ENCODE assay signal across 21 cellular contexts in genomic region chr13:47033216-47033615, GRCh38.
A peak's percentile ranks its signal among the peaks of the same experiment; 100 is the strongest.
DNase-seq lines count a peak whose midpoint lies in the region; ATAC-seq, FAIRE-seq and TF ChIP-seq lines count a peak whose summit lies in the region.
"Had no signal": no experiment of that assay in that cellular context is flagged by ENCODE, and none has a peak within 500 bp of the region (broad histone marks: within the 10 kb centered on the region; RNA-seq: fewer than 3 reads in every experiment).

No MANE protein-coding gene starts in this region.

- H3K9me3 ChIP-seq in breast epithelium, result no peaks in the 10 kb centered on the region
- H3K9me3 ChIP-seq in astrocyte (ENCODE audit: insufficient read depth, low read depth, low read length), result no peaks in the 10 kb centered on the region
- no peaks in the 10 kb centered on the region for H3K9me3 ChIP-seq in effector memory CD4-positive, alpha-beta T cell (ENCODE audit: control insufficient read depth, low read length)
- H3K9me3 ChIP-seq: colonic mucosa had no signal

- TF ChIP-seq CTCF in MCF 10A (IDR thresholded peaks at IDR 0.05; ENCODE audit: unreplicated experiment) (no peak), breast epithelium (IDR thresholded peaks at IDR 0.05) (no peak), astrocyte (IDR thresholded peaks at IDR 0.05; ENCODE audit: insufficient read depth, low read depth, low read length) (no peak), foreskin keratinocyte (conservative IDR thresholded peaks at IDR 0.05) (no peak)

- H3K4me3 ChIP-seq in breast epithelium (no peak overlapping the region), astrocyte (ENCODE audit: insufficient read depth, low read depth, low read length) (peak overlapping the region; percentile 50)
- no peak overlapping the region for H3K4me3 ChIP-seq in effector memory CD4-positive, alpha-beta T cell (ENCODE audit: insufficient read depth, low read depth, low read length, poor library complexity, severe bottlenecking)
- H3K4me3 ChIP-seq: colonic mucosa had no signal

- H3K27me3 Mint-ChIP-seq in MCF 10A (ENCODE audit: insufficient read depth, unreplicated experiment) (no peaks in the 10 kb centered on the region), astrocyte (ENCODE audit: low read depth, unreplicated experiment) (no peaks in the 10 kb centered on the region)
- H3K27me3 Mint-ChIP-seq: type B pancreatic cell had no signal

- CTCF ChIA-PET in MCF 10A (lab: Yijun Ruan, JAX), result no interaction called here

- H3K9ac ChIP-seq in astrocyte (ENCODE audit: low read length), result peak overlapping the region; percentile 62

- POLR2A ChIA-PET in MCF 10A (lab: Yijun Ruan, JAX), result no interaction called here

- no peak for TF ChIP-seq POLR2A in breast epithelium (IDR thresholded peaks at IDR 0.05)

- H3K4me2 ChIP-seq in astrocyte (ENCODE audit: low read length), result peak overlapping the region; percentile 85

- H3K36me3 Mint-ChIP-seq in MCF 10A (ENCODE audit: insufficient read depth, unreplicated experiment), result no peaks in the 10 kb centered on the region
- no peaks in the 10 kb centered on the region for H3K36me3 Mint-ChIP-seq in astrocyte (ENCODE audit: low read depth, unreplicated experiment)
- H3K36me3 Mint-ChIP-seq: type B pancreatic cell had no signal

- DNase-seq in MCF 10A (ENCODE audit: unreplicated experiment) (peak; percentile 14), breast epithelium (ENCODE audit: low spot score in 2 of 2) (no peak), astrocyte (ENCODE audit: low read depth) (peak; percentile 71), foreskin keratinocyte (peak in 1 of 2 donors; percentile 57), urothelium cell line (ENCODE audit: low spot score) (peak; percentile 20), KG1 (lab: John Stamatoyannopoulos, UW) (no peak)
- no peak for DNase-seq in effector memory CD4-positive, alpha-beta T cell
- DNase-seq: activated CD4-positive, alpha-beta T cell treated with anti-CD3 and anti-CD28 coated beads, Interleukin-2, amount 50 U/mL, for 1 hour; activated gamma-delta T cell treated with Interleukin-2 at 50 U/mL for 16 hours; colonic mucosa; GOT3; NCI-H1694; stimulated activated CD8-positive, alpha-beta memory T cell treated with anti-CD3 and anti-CD28 coated beads, Interleukin-4, amount 100 ng/mL, for 48 hours; SW 1271 had no signal

- H3K4me1 ChIP-seq in breast epithelium (no peaks in the 10 kb centered on the region), astrocyte (ENCODE audit: insufficient read depth, low read length) (peaks cover 9% of the 10 kb centered on the region), foreskin keratinocyte (peaks cover 8% of the 10 kb centered on the region)
- no peaks in the 10 kb centered on the region for H3K4me1 ChIP-seq in effector memory CD4-positive, alpha-beta T cell (ENCODE audit: control insufficient read depth, insufficient read depth, low read length, poor library complexity, severe bottlenecking)
- H3K4me1 ChIP-seq: colonic mucosa had no signal

- no peaks in the 10 kb centered on the region for H4K20me1 ChIP-seq in astrocyte (ENCODE audit: insufficient read depth, low read length)

- intact Hi-C loops in MCF 10A (cut with micrococcal nuclease) (no loop called here), breast epithelium (cut with DNase I; ENCODE audit: low total_unique reads) (no loop called here)

- H3K27ac Mint-ChIP-seq in MCF 10A (ENCODE audit: low read depth, unreplicated experiment) (peak overlapping the region; percentile 22), astrocyte (ENCODE audit: unreplicated experiment) (peak overlapping the region; percentile 94)
- H3K27ac Mint-ChIP-seq: type B pancreatic cell had no signal

- BruUV-seq in MCF 10A (replicated peaks; lab: Mats Ljungman, UMichigan), result no TSS peak

- H3K27ac ChIP-seq in breast epithelium (no peak overlapping the region), astrocyte (ENCODE audit: low read depth, low read length) (peak overlapping the region; percentile 61), foreskin keratinocyte (no peak overlapping the region)
- no peak overlapping the region for H3K27ac ChIP-seq in effector memory CD4-positive, alpha-beta T cell (ENCODE audit: insufficient read depth, low read length, poor library complexity, severe bottlenecking)
- H3K27ac ChIP-seq: 22Rv1, colonic mucosa had no signal

- no peaks in the 10 kb centered on the region for H3K79me2 ChIP-seq in astrocyte (ENCODE audit: insufficient read depth, low read length)

- no peaks in the 10 kb centered on the region for H3K27me3 ChIP-seq in breast epithelium
- no peaks in the 10 kb centered on the region for H3K27me3 ChIP-seq in astrocyte (ENCODE audit: insufficient read depth, low read length)
- no peaks in the 10 kb centered on the region for H3K27me3 ChIP-seq in foreskin keratinocyte
- no peaks in the 10 kb centered on the region for H3K27me3 ChIP-seq in effector memory CD4-positive, alpha-beta T cell (replicated peaks; ENCODE audit: control insufficient read depth, insufficient read depth, low read length, poor library complexity, severe bottlenecking)
- H3K27me3 ChIP-seq: colonic mucosa had no signal

- peak; percentile 40 for ATAC-seq in foreskin keratinocyte
- ATAC-seq in esophagus mucosa, result no peak
- ATAC-seq: left lobe of liver had no signal

- FAIRE-seq in astrocyte (lab: Jason Lieb, UNC), result peak; percentile 88
- no peak for FAIRE-seq in urothelium cell line (lab: Jason Lieb, UNC)
- FAIRE-seq: GM12892, HTR-8/SVneo had no signal

- H3K36me3 ChIP-seq in breast epithelium (no peaks in the 10 kb centered on the region), astrocyte (ENCODE audit: insufficient read depth, low read length) (no peaks in the 10 kb centered on the region)
- H3K36me3 ChIP-seq in effector memory CD4-positive, alpha-beta T cell (ENCODE audit: control insufficient read depth, insufficient read depth, low read length), result no peaks in the 10 kb centered on the region
- H3K36me3 ChIP-seq: colonic mucosa had no signal

- H3K4me1 Mint-ChIP-seq in MCF 10A (ENCODE audit: insufficient read depth, unreplicated experiment) (peaks cover 11% of the 10 kb centered on the region), astrocyte (ENCODE audit: low read depth, unreplicated experiment) (peaks cover 35% of the 10 kb centered on the region)

- no peaks in the 10 kb centered on the region for H3K9me3 Mint-ChIP-seq in MCF 10A (ENCODE audit: unreplicated experiment)
- H3K9me3 Mint-ChIP-seq in astrocyte (ENCODE audit: unreplicated experiment), result no peaks in the 10 kb centered on the region
- H3K9me3 Mint-ChIP-seq: neural crest cell had no signal

- H2AFZ ChIP-seq in astrocyte (ENCODE audit: low read depth, low read length), result peak overlapping the region; percentile 37

- peak overlapping the region; percentile 9 for H3K4me3 Mint-ChIP-seq in MCF 10A (ENCODE audit: unreplicated experiment)
- peak overlapping the region; percentile 71 for H3K4me3 Mint-ChIP-seq in astrocyte (ENCODE audit: unreplicated experiment)
- H3K4me3 Mint-ChIP-seq: neural crest cell, type B pancreatic cell had no signal

Comparison
In these comparisons a context has a peak if more than half of its experiments do, and no peak if none do; other contexts are left out.
1. DNase-seq: peak in MCF 10A (single experiment), astrocyte (single experiment) and urothelium cell line (single experiment); none in breast epithelium (0 of 2), effector memory CD4-positive, alpha-beta T cell (0 of 3) and KG1 (single experiment).